In the genomic region with DNA sequence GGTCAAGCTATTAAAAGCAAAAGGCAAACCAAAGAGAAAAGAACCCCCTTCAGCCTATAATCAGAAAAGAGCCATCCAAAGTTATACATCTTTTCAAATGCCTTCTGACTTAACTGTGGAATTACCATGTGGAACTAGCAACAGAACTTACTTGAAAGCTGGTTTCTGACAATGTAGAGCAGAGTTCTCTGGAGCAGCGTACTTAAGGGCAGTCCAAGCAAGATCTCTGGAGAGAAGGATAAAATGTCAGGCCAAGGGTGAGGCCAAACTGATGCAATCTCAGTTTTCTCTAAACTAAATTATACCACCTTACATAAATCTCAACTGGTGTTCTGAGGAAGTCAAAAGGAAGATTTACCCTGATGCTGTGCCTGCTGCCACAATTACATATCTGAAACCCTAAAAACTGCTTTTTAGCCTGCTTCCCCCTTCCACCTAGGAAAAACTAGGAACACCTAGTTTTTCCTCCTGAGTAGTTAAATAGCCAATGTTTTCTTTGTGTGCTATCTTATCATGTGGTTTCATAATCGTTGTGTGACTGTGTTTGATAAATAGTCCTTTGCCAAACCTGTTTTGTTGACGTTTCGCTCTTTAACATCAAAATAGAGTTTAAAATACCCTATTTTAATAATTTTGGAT, we compare ENCODE assay signal across 14 cellular contexts. TPM values are rescaled to one million over a fixed set of nuclear protein-coding genes. Genes with fewer than 3 reads are reported as not detected.
DNase-seq lines count a peak whose midpoint lies in the region; ATAC-seq and TF ChIP-seq lines count a peak whose summit lies in the region.
"Had no signal": no experiment of that assay in that cellular context is flagged by ENCODE, and none has a peak within 500 bp of the region (broad histone marks: within the 10 kb centered on the region; RNA-seq: fewer than 3 reads in every experiment).

No MANE protein-coding gene starts in this region.

- no peak overlapping the region for H3K27ac Mint-ChIP-seq in activated T-cell treated with anti-CD3 and anti-CD28 coated beads, Interleukin-2, amount 50 U/mL, for 24 hours
- peak overlapping the region in 4 of 6 donors; percentile 4 to 79 (median 44) for H3K27ac Mint-ChIP-seq in immature natural killer cell
- H3K27ac Mint-ChIP-seq: activated B cell treated with CpG ODN at 0.5 μM for 24 hours had no signal

- TF ChIP-seq CTCF in adrenal gland (IDR thresholded peaks at IDR 0.05) (no peak), tibial nerve (IDR thresholded peaks at IDR 0.05) (no peak)

- no peaks in the 10 kb centered on the region for H3K27me3 Mint-ChIP-seq in activated T-cell treated with anti-CD3 and anti-CD28 coated beads, Interleukin-2, amount 50 U/mL, for 4 hours (ENCODE audit: low read depth)
- H3K27me3 Mint-ChIP-seq in activated T-cell treated with anti-CD3 and anti-CD28 coated beads, Interleukin-2, amount 50 U/mL, for 24 hours, result no peaks in the 10 kb centered on the region
- H3K27me3 Mint-ChIP-seq in immature natural killer cell (ENCODE audit: low read depth in 3 of 3), result no peaks in the 10 kb centered on the region
- H3K27me3 Mint-ChIP-seq: activated B cell treated with CpG ODN at 0.5 μM for 24 hours, naive B cell had no signal

- H3K4me3 ChIP-seq in adrenal gland (peak overlapping the region in 1 of 4 donors; percentile 16), tibial nerve (no peak overlapping the region)
- H3K4me3 ChIP-seq: upper lobe of left lung had no signal

- no peaks in the 10 kb centered on the region for H3K9me3 Mint-ChIP-seq in activated T-cell treated with anti-CD3 and anti-CD28 coated beads, Interleukin-2, amount 50 U/mL, for 4 hours
- H3K9me3 Mint-ChIP-seq in activated T-cell treated with anti-CD3 and anti-CD28 coated beads, Interleukin-2, amount 50 U/mL, for 24 hours, result no peaks in the 10 kb centered on the region
- no peaks in the 10 kb centered on the region for H3K9me3 Mint-ChIP-seq in immature natural killer cell
- H3K9me3 Mint-ChIP-seq: activated B cell treated with CpG ODN at 0.5 μM for 24 hours, naive B cell had no signal

- H3K27ac ChIP-seq in adrenal gland (peak overlapping the region; percentile 36 to 84 (median 63)), tibial nerve (peak overlapping the region; percentile 12 to 78 (median 64))

- intact Hi-C loops in adrenal gland (cut with DNase I), result no loop called here

- DNase-seq in activated T-cell treated with anti-CD3 and anti-CD28 coated beads, Interleukin-2, amount 50 U/mL, for 4 hours, result no peak
- no peak for DNase-seq in activated T-cell treated with anti-CD3 and anti-CD28 coated beads, Interleukin-2, amount 50 U/mL, for 24 hours
- DNase-seq in adrenal gland (no peak), immature natural killer cell (no peak), tibial nerve (ENCODE audit: low spot score in 2 of 2) (no peak), NOMO-1 treated with DMSO at 0.1 percent for 48 hours (lab: John Stamatoyannopoulos, UW; ENCODE audit: unreplicated experiment) (no peak)
- no peak for DNase-seq in activated CD8-positive, alpha-beta memory T cell treated with anti-CD3 and anti-CD28 coated beads, Interleukin-2, amount 50 U/mL, for 4 hours
- DNase-seq in activated effector memory CD4-positive, alpha-beta T cell treated with Interleukin-2 at 50 U/mL for 16 hours, result no peak
- DNase-seq: activated B cell treated with CpG ODN at 0.5 μM for 24 hours, glutamatergic neuron, naive B cell, NCI-H1105, OCI-M1, upper lobe of left lung had no signal

- no peak for TF ChIP-seq POLR2A in adrenal gland (IDR thresholded peaks at IDR 0.05)
- no peak for TF ChIP-seq POLR2A in tibial nerve (IDR thresholded peaks at IDR 0.05)

- WGBS in adrenal gland, 4 donors, result 8 to 20% (median 17%) methylated on average over 4 of the region's 4 CpGs
- WGBS in tibial nerve, 2 donors, result 55 to 59% methylated on average over 4 of the region's 4 CpGs

- peaks cover 41 to 92% of the 10 kb centered on the region in 2 donors for H3K4me1 ChIP-seq in adrenal gland (replicated peaks in 1 of 2)
- peaks cover 0 to 73% (median 30%) of the 10 kb centered on the region in 4 donors for H3K4me1 ChIP-seq in tibial nerve

- peaks cover 57% of the 10 kb centered on the region for H3K4me1 Mint-ChIP-seq in activated T-cell treated with anti-CD3 and anti-CD28 coated beads, Interleukin-2, amount 50 U/mL, for 4 hours (ENCODE audit: low read depth)
- peaks cover 58% of the 10 kb centered on the region for H3K4me1 Mint-ChIP-seq in activated T-cell treated with anti-CD3 and anti-CD28 coated beads, Interleukin-2, amount 50 U/mL, for 24 hours (ENCODE audit: low read depth)
- H3K4me1 Mint-ChIP-seq in immature natural killer cell, result peaks cover 50 to 67% of the 10 kb centered on the region in 2 donors

- H3K36me3 ChIP-seq in adrenal gland (replicated peaks in 1 of 2) (peaks cover 0 to 21% of the 10 kb centered on the region in 2 donors), tibial nerve (peaks cover 0 to 10% (median 0%) of the 10 kb centered on the region in 3 donors)

- H3K9me3 ChIP-seq in adrenal gland (replicated peaks in 1 of 3) (no peaks in the 10 kb centered on the region), tibial nerve (no peaks in the 10 kb centered on the region)
- H3K9me3 ChIP-seq: upper lobe of left lung had no signal

- peak overlapping the region; percentile 51 for H3K4me3 Mint-ChIP-seq in activated T-cell treated with anti-CD3 and anti-CD28 coated beads, Interleukin-2, amount 50 U/mL, for 4 hours
- H3K4me3 Mint-ChIP-seq in activated T-cell treated with anti-CD3 and anti-CD28 coated beads, Interleukin-2, amount 50 U/mL, for 24 hours, result no peak overlapping the region
- H3K4me3 Mint-ChIP-seq in immature natural killer cell, result no peak overlapping the region
- H3K4me3 Mint-ChIP-seq: activated B cell treated with CpG ODN at 0.5 μM for 24 hours, naive B cell had no signal

- peaks cover 47% of the 10 kb centered on the region for H3K36me3 Mint-ChIP-seq in activated T-cell treated with anti-CD3 and anti-CD28 coated beads, Interleukin-2, amount 50 U/mL, for 4 hours (ENCODE audit: insufficient read depth)
- peaks cover 72% of the 10 kb centered on the region for H3K36me3 Mint-ChIP-seq in activated T-cell treated with anti-CD3 and anti-CD28 coated beads, Interleukin-2, amount 50 U/mL, for 24 hours (ENCODE audit: low read depth)
- peaks cover 8 to 32% (median 17%) of the 10 kb centered on the region in 3 donors for H3K36me3 Mint-ChIP-seq in immature natural killer cell

- peak in 1 of 2 donors; percentile 59 for TF ChIP-seq EP300 in tibial nerve (IDR thresholded peaks at IDR 0.05)

- no peak for ATAC-seq in activated T-cell treated with anti-CD3 and anti-CD28 coated beads, Interleukin-2, amount 50 U/mL, for 4 hours

- H3K27me3 ChIP-seq in adrenal gland (no peaks in the 10 kb centered on the region), tibial nerve (no peaks in the 10 kb centered on the region)
- H3K27me3 ChIP-seq: upper lobe of left lung had no signal

RNA-seq across cellular contexts. Expression of gene NCOA7, which starts 28.0 kb away (rescaled TPM):
- 10 to 100 TPM; 47.8 to 58.8 (median 57.8) TPM for total RNA-seq in activated T-cell treated with anti-CD3 and anti-CD28 coated beads, Interleukin-2, amount 50 U/mL, for 4 hours
- total RNA-seq in adrenal gland (100 to 1,000 TPM in 4 of 8 donors, 10 to 100 TPM in 4; 51.2 to 180 (median 95.1) TPM), tibial nerve (10 to 100 TPM; 38.7 to 86.7 (median 59.7) TPM)
- polyA plus RNA-seq in adrenal gland (10 to 100 TPM; 24.5 to 77.9 (median 53.0) TPM), immature natural killer cell (10 to 100 TPM; 10.2 to 48.1 (median 16.1) TPM)
